Comparison of ENCODE assay signal across 40 cellular contexts in the genomic region with DNA sequence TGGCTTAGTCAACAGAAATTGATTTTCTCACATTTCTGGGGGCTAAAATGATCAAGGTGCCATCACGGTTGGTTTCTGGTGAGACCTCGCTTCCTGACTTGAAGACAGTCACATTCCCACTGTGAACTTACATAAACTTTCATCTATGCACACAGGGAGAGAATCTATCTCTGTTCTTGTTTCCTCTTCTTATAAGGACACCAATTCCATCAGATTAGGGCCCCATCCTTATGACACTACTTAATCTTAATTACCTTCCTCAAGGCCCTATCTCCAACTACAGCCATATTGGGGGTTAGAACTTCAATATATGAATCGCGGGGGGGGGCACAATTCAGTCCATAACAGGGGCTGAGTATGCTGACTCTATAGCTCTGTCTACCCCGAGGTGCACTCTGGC. TPM values are rescaled to one million over a fixed set of nuclear protein-coding genes. Genes with fewer than 3 reads are reported as not detected.
"Had no signal": no experiment of that assay in that cellular context is flagged by ENCODE, and none has a peak within 500 bp of the region (broad histone marks: within the 10 kb centered on the region; RNA-seq: fewer than 3 reads in every experiment).

No MANE protein-coding gene starts in this region.

- ATAC-seq: activated CD4-positive, alpha-beta T cell treated with anti-CD3 and anti-CD28 coated beads for 36 hours; activated CD8-positive, alpha-beta memory T cell treated with anti-CD3 and anti-CD28 coated beads, Interleukin-2, amount 10 ng/mL, durations not matched to agents 7 days and 5 days; activated CD8-positive, alpha-beta T cell treated with anti-CD3 and anti-CD28 coated beads, Interleukin-2, amount 10 ng/mL, durations not matched to agents 7 days and 5 days; activated naive CD8-positive, alpha-beta T cell treated with anti-CD3 and anti-CD28 coated beads, Interleukin-2, amount 50 U/mL, for 24 hours; gastroesophageal sphincter; heart right ventricle; T-helper 17 cell had no signal

- H3K9me3 Mint-ChIP-seq: activated CD4-positive, alpha-beta T cell treated with anti-CD3 and anti-CD28 coated beads, Interleukin-2, amount 10 ng/mL, durations not matched to agents 24 days and 14 days; activated naive CD4-positive, alpha-beta T cell treated with anti-CD3 and anti-CD28 coated beads for 36 hours; activated naive CD4-positive, alpha-beta T cell treated with anti-CD3 and anti-CD28 coated beads, Interleukin-2, amount 50 U/mL, for 24 hours; activated naive CD8-positive, alpha-beta T cell treated with anti-CD3 and anti-CD28 coated beads for 36 hours; activated naive CD8-positive, alpha-beta T cell treated with anti-CD3 and anti-CD28 coated beads, Interleukin-2, amount 50 U/mL, for 24 hours; activated T-helper 1 cell treated with anti-CD3 and anti-CD28 coated beads, Interleukin-12 subunit alpha, Interleukin-12 subunit beta, Interleukin-2, Interleukin-4 antibody, amounts not matched to agents 30 ng/mL and 10 ng/mL and 1 ng/mL, durations not matched to agents 14 hours and 24 hours and 36 hours; activated T-helper 2 cell treated with anti-CD3 and anti-CD28 coated beads, Interferon-gamma antibody, Interleukin-2, Interleukin-4, amounts not matched to agents 10 μg/mL and 5 μg/mL and 100 μg/mL, durations not matched to agents 14 hours and 24 hours and 36 hours; T-helper 2 cell treated with Interferon-gamma antibody and Interleukin-4, amounts not matched to agents 5 μg/mL and 100 μg/mL, for 36 hours had no signal

- H3K27me3 ChIP-seq: colonic mucosa had no signal

- H3K36me3 Mint-ChIP-seq: activated CD4-positive, alpha-beta memory T cell treated with anti-CD3 and anti-CD28 coated beads for 36 hours; activated CD8-positive, alpha-beta memory T cell treated with anti-CD3 and anti-CD28 coated beads, Interleukin-2, amount 10 ng/mL, durations not matched to agents 7 days and 5 days; activated naive CD4-positive, alpha-beta T cell treated with anti-CD3 and anti-CD28 coated beads, Interleukin-2, amount 50 U/mL, for 24 hours; activated naive CD8-positive, alpha-beta T cell treated with anti-CD3 and anti-CD28 coated beads for 36 hours; brain had no signal

- H3K27ac ChIP-seq: adrenal gland, breast epithelium, cardiac muscle cell, colonic mucosa, epithelial cell of prostate, esophagus squamous epithelium, gastroesophageal sphincter, heart right ventricle had no signal

- H3K4me3 ChIP-seq: adrenal gland, breast epithelium, cardiac muscle cell, colonic mucosa, esophagus squamous epithelium, gastroesophageal sphincter, heart right ventricle had no signal

- H3K36me3 ChIP-seq: adrenal gland, breast epithelium, cardiac muscle cell, colonic mucosa, esophagus squamous epithelium, gastroesophageal sphincter, heart right ventricle had no signal

- H3K4me3 Mint-ChIP-seq: activated CD4-positive, alpha-beta memory T cell treated with anti-CD3 and anti-CD28 coated beads for 36 hours; activated CD4-positive, alpha-beta T cell treated with anti-CD3 and anti-CD28 coated beads for 36 hours; activated CD4-positive, alpha-beta T cell treated with anti-CD3 and anti-CD28 coated beads, Interleukin-2, amount 10 ng/mL, durations not matched to agents 24 days and 14 days; activated CD8-positive, alpha-beta memory T cell treated with anti-CD3 and anti-CD28 coated beads, Interleukin-2, amount 10 ng/mL, durations not matched to agents 7 days and 5 days; activated CD8-positive, alpha-beta T cell treated with anti-CD3 and anti-CD28 coated beads, Interleukin-2, amount 10 ng/mL, durations not matched to agents 7 days and 5 days; activated naive CD4-positive, alpha-beta T cell treated with anti-CD3 and anti-CD28 coated beads for 36 hours; activated naive CD4-positive, alpha-beta T cell treated with anti-CD3 and anti-CD28 coated beads, Interleukin-2, amount 50 U/mL, for 24 hours; activated naive CD8-positive, alpha-beta T cell treated with anti-CD3 and anti-CD28 coated beads for 36 hours; activated naive CD8-positive, alpha-beta T cell treated with anti-CD3 and anti-CD28 coated beads, Interleukin-2, amount 50 U/mL, for 24 hours; activated T-helper 1 cell treated with anti-CD3 and anti-CD28 coated beads, Interleukin-12 subunit alpha, Interleukin-12 subunit beta, Interleukin-2, Interleukin-4 antibody, amounts not matched to agents 30 ng/mL and 10 ng/mL and 1 ng/mL, durations not matched to agents 14 hours and 24 hours and 36 hours; brain; T-helper 17 cell; T-helper 2 cell treated with Interferon-gamma antibody and Interleukin-4, amounts not matched to agents 5 μg/mL and 100 μg/mL, for 36 hours had no signal

- H3K4me1 ChIP-seq: adrenal gland, breast epithelium, colonic mucosa, esophagus squamous epithelium, gastroesophageal sphincter, heart right ventricle had no signal

- H3K27ac Mint-ChIP-seq: activated CD4-positive, alpha-beta memory T cell treated with anti-CD3 and anti-CD28 coated beads for 36 hours; activated CD4-positive, alpha-beta T cell treated with anti-CD3 and anti-CD28 coated beads for 36 hours; activated CD4-positive, alpha-beta T cell treated with anti-CD3 and anti-CD28 coated beads, Interleukin-2, amount 10 ng/mL, durations not matched to agents 24 days and 14 days; activated CD8-positive, alpha-beta memory T cell treated with anti-CD3 and anti-CD28 coated beads, Interleukin-2, amount 10 ng/mL, durations not matched to agents 7 days and 5 days; activated CD8-positive, alpha-beta T cell treated with anti-CD3 and anti-CD28 coated beads, Interleukin-2, amount 10 ng/mL, durations not matched to agents 7 days and 5 days; activated naive CD4-positive, alpha-beta T cell treated with anti-CD3 and anti-CD28 coated beads for 36 hours; activated naive CD4-positive, alpha-beta T cell treated with anti-CD3 and anti-CD28 coated beads, Interleukin-2, amount 50 U/mL, for 24 hours; activated naive CD8-positive, alpha-beta T cell treated with anti-CD3 and anti-CD28 coated beads for 36 hours; activated naive CD8-positive, alpha-beta T cell treated with anti-CD3 and anti-CD28 coated beads, Interleukin-2, amount 50 U/mL, for 24 hours; activated T-helper 1 cell treated with anti-CD3 and anti-CD28 coated beads, Interleukin-12 subunit alpha, Interleukin-12 subunit beta, Interleukin-2, Interleukin-4 antibody, amounts not matched to agents 30 ng/mL and 10 ng/mL and 1 ng/mL, durations not matched to agents 14 hours and 24 hours and 36 hours; activated T-helper 2 cell treated with anti-CD3 and anti-CD28 coated beads, Interferon-gamma antibody, Interleukin-2, Interleukin-4, amounts not matched to agents 10 μg/mL and 5 μg/mL and 100 μg/mL, durations not matched to agents 14 hours and 24 hours and 36 hours; brain; T-helper 17 cell; T-helper 2 cell treated with Interferon-gamma antibody and Interleukin-4, amounts not matched to agents 5 μg/mL and 100 μg/mL, for 36 hours had no signal

- DNase-seq: activated CD4-positive, alpha-beta memory T cell treated with anti-CD3 and anti-CD28 coated beads for 36 hours; activated CD4-positive, alpha-beta T cell treated with anti-CD3 and anti-CD28 coated beads for 36 hours; activated CD4-positive, CD25-positive, alpha-beta regulatory T cell; activated CD4-positive, CD25-positive, alpha-beta regulatory T cell treated with anti-CD3 and anti-CD28 coated beads, Interleukin-2, amount 50 U/mL, for 72 hours; activated CD8-positive, alpha-beta memory T cell treated with anti-CD3 and anti-CD28 coated beads, Interleukin-2, amount 10 ng/mL, durations not matched to agents 7 days and 5 days; activated CD8-positive, alpha-beta memory T cell treated with anti-CD3 and anti-CD28 coated beads, Interleukin-2, amount 50 U/mL, for 4 hours; activated CD8-positive, alpha-beta T cell treated with anti-CD3 and anti-CD28 coated beads, Interleukin-2, amount 10 ng/mL, durations not matched to agents 7 days and 5 days; activated effector memory CD4-positive, alpha-beta T cell treated with anti-CD3 and anti-CD28 coated beads, Interleukin-2, amount 50 U/mL, for 16 hours; activated naive CD4-positive, alpha-beta T cell treated with anti-CD3 and anti-CD28 coated beads for 36 hours; activated naive CD8-positive, alpha-beta T cell treated with anti-CD3 and anti-CD28 coated beads for 36 hours; activated naive CD8-positive, alpha-beta T cell treated with anti-CD3 and anti-CD28 coated beads, Interleukin-2, amount 50 U/mL, for 24 hours; activated T-cell treated with anti-CD3 and anti-CD28 coated beads, Interleukin-2, amount 50 U/mL, for 1 hour; activated T-cell treated with anti-CD3 and anti-CD28 coated beads, Interleukin-2, amount 50 U/mL, for 48 hours; adrenal gland; amygdala; aorta; central memory CD4-positive, alpha-beta T cell; cerebellar nuclear complex; colonic mucosa; effector CD8-positive, alpha-beta T cell; esophagus squamous epithelium; foreskin melanocyte; heart right ventricle; T-helper 17 cell; T1000 had no signal

- H3K4me1 Mint-ChIP-seq: activated CD4-positive, alpha-beta T cell treated with anti-CD3 and anti-CD28 coated beads for 36 hours; activated CD4-positive, alpha-beta T cell treated with anti-CD3 and anti-CD28 coated beads, Interleukin-2, amount 10 ng/mL, durations not matched to agents 24 days and 14 days; activated CD8-positive, alpha-beta memory T cell treated with anti-CD3 and anti-CD28 coated beads, Interleukin-2, amount 10 ng/mL, durations not matched to agents 7 days and 5 days; activated naive CD4-positive, alpha-beta T cell treated with anti-CD3 and anti-CD28 coated beads, Interleukin-2, amount 50 U/mL, for 24 hours; activated naive CD8-positive, alpha-beta T cell treated with anti-CD3 and anti-CD28 coated beads for 36 hours; activated naive CD8-positive, alpha-beta T cell treated with anti-CD3 and anti-CD28 coated beads, Interleukin-2, amount 50 U/mL, for 24 hours; T-helper 17 cell had no signal

- H3K9me3 ChIP-seq: adrenal gland, breast epithelium, colonic mucosa, esophagus squamous epithelium had no signal

RNA-seq across cellular contexts. Expression of gene SCGN, which starts 10.6 kb away (rescaled TPM):
- total RNA-seq: activated CD4-positive, alpha-beta memory T cell treated with anti-CD3 and anti-CD28 coated beads for 36 hours; activated CD4-positive, alpha-beta T cell treated with anti-CD3 and anti-CD28 coated beads for 36 hours; activated CD4-positive, alpha-beta T cell treated with anti-CD3 and anti-CD28 coated beads, Interleukin-2, amount 10 ng/mL, durations not matched to agents 24 days and 14 days; activated CD8-positive, alpha-beta memory T cell treated with anti-CD3 and anti-CD28 coated beads for 36 hours; activated CD8-positive, alpha-beta memory T cell treated with anti-CD3 and anti-CD28 coated beads, Interleukin-2, amount 10 ng/mL, durations not matched to agents 7 days and 5 days; activated CD8-positive, alpha-beta T cell treated with anti-CD3 and anti-CD28 coated beads, Interleukin-2, amount 10 ng/mL, durations not matched to agents 7 days and 5 days; activated naive CD4-positive, alpha-beta T cell treated with anti-CD3 and anti-CD28 coated beads for 36 hours; activated naive CD8-positive, alpha-beta T cell treated with anti-CD3 and anti-CD28 coated beads for 36 hours; activated T-helper 1 cell treated with anti-CD3 and anti-CD28 coated beads, Interleukin-12 subunit alpha, Interleukin-12 subunit beta, Interleukin-2, Interleukin-4 antibody, amounts not matched to agents 30 ng/mL and 10 ng/mL and 1 ng/mL, durations not matched to agents 14 hours and 24 hours and 36 hours; activated T-helper 2 cell treated with anti-CD3 and anti-CD28 coated beads, Interferon-gamma antibody, Interleukin-2, Interleukin-4, amounts not matched to agents 10 μg/mL and 5 μg/mL and 100 μg/mL, durations not matched to agents 14 hours and 24 hours and 36 hours; aorta; cardiac muscle cell; endothelial cell of umbilical vein; esophagus squamous epithelium; fibroblast of lung; fibroblast of villous mesenchyme; glomerular endothelial cell; T-helper 17 cell had no signal
